Comparison of ENCODE assay signal across 14 cellular contexts in genomic region chr10:31702005-31702404, GRCh38.
DNase-seq lines count a peak whose midpoint lies in the region; ATAC-seq, FAIRE-seq and TF ChIP-seq lines count a peak whose summit lies in the region.
"Had no signal": no experiment of that assay in that cellular context is flagged by ENCODE, and none has a peak within 500 bp of the region (broad histone marks: within the 10 kb centered on the region; RNA-seq: fewer than 3 reads in every experiment).

No MANE protein-coding gene starts in this region.

- POLR2A ChIA-PET in WTC11 (lab: Charles Lee), result no interaction called here

- FAIRE-seq in GM18507 (lab: Jason Lieb, UNC), result peak; percentile 74
- FAIRE-seq: frontal cortex, keratinocyte had no signal

- H3K4me1 Mint-ChIP-seq in WTC11, result peaks cover 26% of the 10 kb centered on the region

- ATAC-seq in gastroesophageal sphincter, result no peak
- no peak for ATAC-seq in WTC11
- no peak for ATAC-seq in GM18907 (IDR thresholded peaks at IDR 0.05; ENCODE audit: unreplicated experiment)
- ATAC-seq: HCT116 had no signal

- H3K27ac Mint-ChIP-seq in WTC11, result no peak overlapping the region

- DNase-seq in GM18507 (ENCODE audit: extremely low spot score, insufficient read length, low read depth), result no peak
- peak; percentile 54 to 72 for DNase-seq in NOMO-1 (lab: John Stamatoyannopoulos, UW; ENCODE audit: unreplicated experiment in 2 of 2)
- no peak for DNase-seq in stomach
- no peak for DNase-seq in WTC11 (ENCODE audit: low spot score)
- no peak for DNase-seq in NCI-H146 (lab: John Stamatoyannopoulos, UW)
- no peak for DNase-seq in NCI-H1694 treated with DMSO at 0.1 percent for 48 hours (lab: John Stamatoyannopoulos, UW)
- DNase-seq: amniotic stem cell, DND-41 had no signal

- H3K27ac ChIP-seq in gastroesophageal sphincter (peak overlapping the region in 3 of 4 donors; percentile 47 to 90 (median 89)), stomach (peak overlapping the region in 4 of 5 donors; percentile 49 to 90 (median 88))

- WGBS in gastroesophageal sphincter (ENCODE audit: low coverage in 1 of 2), 2 donors, result 79 to 94% methylated on average over 2 of the region's 2 CpGs
- WGBS in stomach, 5 donors, result 78 to 91% (median 86%) methylated on average over 2 of the region's 2 CpGs

- H3K9me3 Mint-ChIP-seq in WTC11, result peaks cover 47% of the 10 kb centered on the region

- no peak for TF ChIP-seq POLR2A in gastroesophageal sphincter (IDR thresholded peaks at IDR 0.05)
- no peak for TF ChIP-seq POLR2A in stomach (IDR thresholded peaks at IDR 0.05)

- no peaks in the 10 kb centered on the region for H3K27me3 ChIP-seq in gastroesophageal sphincter
- H3K27me3 ChIP-seq in stomach, result no peaks in the 10 kb centered on the region

- H3K36me3 ChIP-seq in gastroesophageal sphincter (no peaks in the 10 kb centered on the region), stomach (no peaks in the 10 kb centered on the region)

- TF ChIP-seq CTCF in gastroesophageal sphincter (IDR thresholded peaks at IDR 0.05) (no peak), stomach (IDR thresholded peaks at IDR 0.05) (no peak), WTC11 (IDR thresholded peaks at IDR 0.05) (no peak)

- CTCF ChIA-PET in WTC11 (lab: Charles Lee), result no interaction called here

- peaks cover 40% of the 10 kb centered on the region for H3K36me3 Mint-ChIP-seq in WTC11

- H3K4me1 ChIP-seq in gastroesophageal sphincter, result peaks cover 0 to 83% (median 43%) of the 10 kb centered on the region in 3 donors
- H3K4me1 ChIP-seq in stomach, result peaks cover 30 to 72% (median 52%) of the 10 kb centered on the region in 4 donors

- H3K4me3 ChIP-seq in gastroesophageal sphincter, result no peak overlapping the region
- no peak overlapping the region for H3K4me3 ChIP-seq in stomach

- H3K9me3 ChIP-seq in gastroesophageal sphincter, result no peaks in the 10 kb centered on the region
- peaks cover 0 to 3% (median 0%) of the 10 kb centered on the region in 4 donors for H3K9me3 ChIP-seq in stomach

- H3K4me3 Mint-ChIP-seq in WTC11, result no peak overlapping the region
- H3K4me3 Mint-ChIP-seq: neural crest cell had no signal

- TF ChIP-seq EP300 in gastroesophageal sphincter (IDR thresholded peaks at IDR 0.05) (no peak), stomach (IDR thresholded peaks at IDR 0.05) (no peak)

- H3K27me3 Mint-ChIP-seq in WTC11 (ENCODE audit: low read depth), result peaks cover 8% of the 10 kb centered on the region; the same call in 1 of the 2 replicates

- intact Hi-C loops in stomach (cut with DNase I; ENCODE audit: low total_unique reads), result no loop called here

TF ChIP-seq in WTC11, 78 proteins besides CTCF, POLR2A, EP300 and RAD21:
- TF ChIP-seq GABPB1 (CRISPR knock-in tag; IDR thresholded peaks at IDR 0.05) (no peak), E2F5 (CRISPR knock-in tag; IDR thresholded peaks at IDR 0.05) (no peak), TEAD1 (CRISPR knock-in tag; IDR thresholded peaks at IDR 0.05) (no peak), NFE2L1 (CRISPR knock-in tag; IDR thresholded peaks at IDR 0.05) (no peak), FOXP1 (CRISPR knock-in tag; IDR thresholded peaks at IDR 0.05; ENCODE audit: borderline replicate concordance) (no peak), ZNF512 (CRISPR knock-in tag; IDR thresholded peaks at IDR 0.05; ENCODE audit: borderline replicate concordance) (no peak), ZNF423 (CRISPR knock-in tag; IDR thresholded peaks at IDR 0.05) (no peak), ZNF425 (CRISPR knock-in tag; conservative IDR thresholded peaks at IDR 0.05) (no peak)
- TF ChIP-seq, protein P1, sequence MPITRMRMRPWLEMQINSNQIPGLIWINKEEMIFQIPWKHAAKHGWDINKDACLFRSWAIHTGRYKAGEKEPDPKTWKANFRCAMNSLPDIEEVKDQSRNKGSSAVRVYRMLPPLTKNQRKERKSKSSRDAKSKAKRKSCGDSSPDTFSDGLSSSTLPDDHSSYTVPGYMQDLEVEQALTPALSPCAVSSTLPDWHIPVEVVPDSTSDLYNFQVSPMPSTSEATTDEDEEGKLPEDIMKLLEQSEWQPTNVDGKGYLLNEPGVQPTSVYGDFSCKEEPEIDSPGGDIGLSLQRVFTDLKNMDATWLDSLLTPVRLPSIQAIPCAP (CRISPR knock-in tag; IDR thresholded peaks at IDR 0.05), result no peak
- TF ChIP-seq, protein P2, sequence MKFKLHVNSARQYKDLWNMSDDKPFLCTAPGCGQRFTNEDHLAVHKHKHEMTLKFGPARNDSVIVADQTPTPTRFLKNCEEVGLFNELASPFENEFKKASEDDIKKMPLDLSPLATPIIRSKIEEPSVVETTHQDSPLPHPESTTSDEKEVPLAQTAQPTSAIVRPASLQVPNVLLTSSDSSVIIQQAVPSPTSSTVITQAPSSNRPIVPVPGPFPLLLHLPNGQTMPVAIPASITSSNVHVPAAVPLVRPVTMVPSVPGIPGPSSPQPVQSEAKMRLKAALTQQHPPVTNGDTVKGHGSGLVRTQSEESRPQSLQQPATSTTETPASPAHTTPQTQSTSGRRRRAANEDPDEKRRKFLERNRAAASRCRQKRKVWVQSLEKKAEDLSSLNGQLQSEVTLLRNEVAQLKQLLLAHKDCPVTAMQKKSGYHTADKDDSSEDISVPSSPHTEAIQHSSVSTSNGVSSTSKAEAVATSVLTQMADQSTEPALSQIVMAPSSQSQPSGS (CRISPR knock-in tag; IDR thresholded peaks at IDR 0.05; ENCODE audit: borderline replicate concordance, low read depth), result no peak
- TF ChIP-seq, protein P3, sequence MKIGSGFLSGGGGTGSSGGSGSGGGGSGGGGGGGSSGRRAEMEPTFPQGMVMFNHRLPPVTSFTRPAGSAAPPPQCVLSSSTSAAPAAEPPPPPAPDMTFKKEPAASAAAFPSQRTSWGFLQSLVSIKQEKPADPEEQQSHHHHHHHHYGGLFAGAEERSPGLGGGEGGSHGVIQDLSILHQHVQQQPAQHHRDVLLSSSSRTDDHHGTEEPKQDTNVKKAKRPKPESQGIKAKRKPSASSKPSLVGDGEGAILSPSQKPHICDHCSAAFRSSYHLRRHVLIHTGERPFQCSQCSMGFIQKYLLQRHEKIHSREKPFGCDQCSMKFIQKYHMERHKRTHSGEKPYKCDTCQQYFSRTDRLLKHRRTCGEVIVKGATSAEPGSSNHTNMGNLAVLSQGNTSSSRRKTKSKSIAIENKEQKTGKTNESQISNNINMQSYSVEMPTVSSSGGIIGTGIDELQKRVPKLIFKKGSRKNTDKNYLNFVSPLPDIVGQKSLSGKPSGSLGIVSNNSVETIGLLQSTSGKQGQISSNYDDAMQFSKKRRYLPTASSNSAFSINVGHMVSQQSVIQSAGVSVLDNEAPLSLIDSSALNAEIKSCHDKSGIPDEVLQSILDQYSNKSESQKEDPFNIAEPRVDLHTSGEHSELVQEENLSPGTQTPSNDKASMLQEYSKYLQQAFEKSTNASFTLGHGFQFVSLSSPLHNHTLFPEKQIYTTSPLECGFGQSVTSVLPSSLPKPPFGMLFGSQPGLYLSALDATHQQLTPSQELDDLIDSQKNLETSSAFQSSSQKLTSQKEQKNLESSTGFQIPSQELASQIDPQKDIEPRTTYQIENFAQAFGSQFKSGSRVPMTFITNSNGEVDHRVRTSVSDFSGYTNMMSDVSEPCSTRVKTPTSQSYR (CRISPR knock-in tag; IDR thresholded peaks at IDR 0.05), result no peak

Comparison
In these comparisons a context has a peak if more than half of its experiments do, and no peak if none do; other contexts are left out.
1. DNase-seq: peak in NOMO-1 (2 of 2); none in GM18507 (single experiment), stomach (single experiment), WTC11 (single experiment), NCI-H146 (single experiment) and NCI-H1694 treated with DMSO at 0.1 percent for 48 hours (single experiment).